7 cellular contexts compared by ENCODE assay signal in genomic region chr17:49218941-49219913, GRCh38. TPM values are rescaled to one million over a fixed set of nuclear protein-coding genes. Genes with fewer than 3 reads are reported as not detected.
A peak's percentile ranks its signal among the peaks of the same experiment; 100 is the strongest.
DNase-seq lines count a peak whose midpoint lies in the region; TF ChIP-seq lines count a peak whose summit lies in the region.

No MANE protein-coding gene starts in this region.

- peaks cover 0 to 54% (median 43%) of the 10 kb centered on the region in 4 donors for H3K4me1 ChIP-seq in Peyer's patch

- no peaks in the 10 kb centered on the region for H3K9me3 ChIP-seq in Peyer's patch

- H3K36me3 ChIP-seq in Peyer's patch: no peaks in the 10 kb centered on the region

- TF ChIP-seq CTCF in Peyer's patch (IDR thresholded peaks at IDR 0.05) (peak in 4 of 6 experiments; percentile 24 to 38 (median 29)), RWPE1 (conservative IDR thresholded peaks at IDR 0.05; ENCODE audit: low read depth) (no peak)

- H3K4me3 ChIP-seq in Peyer's patch: peak overlapping the region in 1 of 4 donors; percentile 16

- CTCF ChIA-PET in RWPE1 (lab: Yijun Ruan, JAX): no interaction called here

- POLR2A ChIA-PET in RWPE1 (lab: Yijun Ruan, JAX; ENCODE audit: low non-redundant PET): no interaction called here

- peak; percentile 51 for DNase-seq in GM19238 (ENCODE audit: insufficient read length, low spot score)
- peak in 2 of 3 donors; percentile 84 to 86 for DNase-seq in Peyer's patch
- DNase-seq in epidermal melanocyte (ENCODE audit: insufficient read length, low spot score): peak; percentile 15
- peak in 5 of 6 experiments; percentile 12 to 33 (median 16) for DNase-seq in stimulated activated naive CD4-positive, alpha-beta T cell (lab: John Stamatoyannopoulos, UW)
- DNase-seq in RWPE1 (ENCODE audit: low spot score): no peak
- no peak for DNase-seq in NCI-H1930 (lab: John Stamatoyannopoulos, UW)
- no peak for DNase-seq in DMS53 (lab: John Stamatoyannopoulos, UW)

- TF ChIP-seq POLR2A in Peyer's patch (IDR thresholded peaks at IDR 0.05): no peak

- H3K27ac ChIP-seq in Peyer's patch (peak overlapping the region; percentile 59 to 90 (median 68)), RWPE1 (no peak overlapping the region)

- no peaks in the 10 kb centered on the region for H3K27me3 ChIP-seq in Peyer's patch

RNA-seq across cellular contexts. Expression of gene ABI3, which starts 8.7 kb away (rescaled TPM):
- 10 to 100 TPM in 2 of 4 donors, 1 to 10 TPM in 2; 4.9 to 50.3 (median 8.9) TPM for total RNA-seq in Peyer's patch

RNA-seq across cellular contexts. Expression of gene GNGT2, which starts 8.9 kb away (rescaled TPM):
- 10 to 100 TPM in 1 of 4 donors, 1 to 10 TPM in 1, not detected in 2; 4.8 to 14.0 TPM for total RNA-seq in Peyer's patch

RNA-seq across cellular contexts. Expression of gene PHOSPHO1, which starts 11.4 kb away (rescaled TPM):
- not detected for total RNA-seq in Peyer's patch

Comparison
In these comparisons a context has a peak if more than half of its experiments do, and no peak if none do; other contexts are left out.
1. DNase-seq: peak in GM19238 (single experiment), Peyer's patch (2 of 3), epidermal melanocyte (single experiment) and stimulated activated naive CD4-positive, alpha-beta T cell (5 of 6); none in RWPE1 (single experiment), NCI-H1930 (0 of 2) and DMS53 (single experiment).